Comparison of ENCODE assay signal across 14 cellular contexts in the genomic region with DNA sequence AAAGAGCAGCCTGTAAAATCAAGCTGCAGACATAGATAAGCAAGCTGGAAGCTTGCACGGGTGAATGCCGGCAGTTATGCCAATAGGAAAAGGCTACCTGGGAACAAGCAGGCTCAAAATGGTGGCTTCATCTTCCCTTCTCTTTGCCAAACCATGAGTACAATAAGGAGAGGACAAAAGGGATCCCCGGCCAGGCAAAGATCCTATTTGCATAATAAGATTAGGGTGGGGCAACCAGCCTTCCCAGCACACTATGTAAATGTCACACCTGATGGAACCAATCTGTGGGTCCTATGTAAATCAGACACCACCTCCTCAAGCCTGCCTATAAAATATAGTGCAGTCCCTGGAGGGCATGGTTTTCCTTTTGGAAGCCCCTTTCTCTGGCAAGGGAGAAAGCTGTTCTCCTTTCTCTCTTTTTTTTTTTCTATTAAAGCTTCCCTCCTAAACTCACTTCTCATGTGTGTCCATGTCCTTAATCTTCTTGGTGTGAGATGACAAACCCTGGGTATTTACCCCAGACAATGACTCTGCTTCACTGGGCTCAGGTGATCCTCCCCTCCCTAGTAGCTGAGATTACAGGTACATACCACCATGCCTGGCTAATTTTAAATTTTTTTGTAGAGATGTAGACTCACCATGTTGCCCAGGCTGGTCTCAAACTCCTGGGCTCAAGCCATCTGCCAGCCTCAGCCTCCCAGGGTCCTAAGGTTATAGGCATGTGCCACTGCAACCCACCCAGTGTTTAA. TPM values are rescaled to one million over a fixed set of nuclear protein-coding genes. Genes with fewer than 3 reads are reported as not detected.
DNase-seq lines count a peak whose midpoint lies in the region; ATAC-seq and TF ChIP-seq lines count a peak whose summit lies in the region.
"Had no signal": no experiment of that assay in that cellular context is flagged by ENCODE, and none has a peak within 500 bp of the region (broad histone marks: within the 10 kb centered on the region; RNA-seq: fewer than 3 reads in every experiment).

No MANE protein-coding gene starts in this region.

- TF ChIP-seq CTCF in WTC11 (IDR thresholded peaks at IDR 0.05) (no peak), progenitor cell of endocrine pancreas (IDR thresholded peaks at IDR 0.05; ENCODE audit: unreplicated experiment) (no peak)

- H3K9me3 Mint-ChIP-seq in WTC11: no peaks in the 10 kb centered on the region
- no peaks in the 10 kb centered on the region for H3K9me3 Mint-ChIP-seq in progenitor cell of endocrine pancreas (ENCODE audit: low read depth)
- H3K9me3 Mint-ChIP-seq: central memory CD8-positive, alpha-beta T cell; naive thymus-derived CD8-positive, alpha-beta T cell had no signal

- POLR2A ChIA-PET in WTC11 (lab: Charles Lee): no interaction called here

- H3K4me1 Mint-ChIP-seq in WTC11 (peaks cover 11% of the 10 kb centered on the region), progenitor cell of endocrine pancreas (ENCODE audit: low read depth) (peaks cover 3% of the 10 kb centered on the region)
- H3K4me1 Mint-ChIP-seq: central memory CD8-positive, alpha-beta T cell had no signal

- H3K27ac Mint-ChIP-seq in WTC11 (peak overlapping the region; percentile 11; the same call in 1 of the 2 replicates), progenitor cell of endocrine pancreas (no peak overlapping the region)
- H3K27ac Mint-ChIP-seq: naive thymus-derived CD8-positive, alpha-beta T cell had no signal

- H3K4me3 Mint-ChIP-seq in WTC11: peak overlapping the region; percentile 32; the same call in 1 of the 2 replicates
- H3K4me3 Mint-ChIP-seq in progenitor cell of endocrine pancreas (ENCODE audit: low read depth): peak overlapping the region; percentile 21
- H3K4me3 Mint-ChIP-seq: central memory CD8-positive, alpha-beta T cell; naive thymus-derived CD8-positive, alpha-beta T cell had no signal

- no peaks in the 10 kb centered on the region for H3K36me3 Mint-ChIP-seq in WTC11
- H3K36me3 Mint-ChIP-seq in progenitor cell of endocrine pancreas (ENCODE audit: insufficient read depth): no peaks in the 10 kb centered on the region
- H3K36me3 Mint-ChIP-seq: naive thymus-derived CD8-positive, alpha-beta T cell had no signal

- DNase-seq in NCI-H2029 (lab: John Stamatoyannopoulos, UW) (peak; percentile 31), NCI-H2029 treated with DMSO at 0.1 percent for 48 hours (lab: John Stamatoyannopoulos, UW) (no peak), NCI-H226 (peak; percentile 8), WTC11 (ENCODE audit: low spot score) (peak; percentile 32), progenitor cell of endocrine pancreas (ENCODE audit: low spot score, unreplicated experiment) (no peak), AG08396 (ENCODE audit: low spot score) (no peak)
- DNase-seq: activated CD8-positive, alpha-beta memory T cell treated with anti-CD3 and anti-CD28 coated beads for 24 hours; activated naive CD4-positive, alpha-beta T cell treated with anti-CD3 and anti-CD28 coated beads, Interleukin-2, amount 50 U/mL, for 16 hours; naive thymus-derived CD8-positive, alpha-beta T cell; thyroid gland had no signal

- H3K27me3 Mint-ChIP-seq in WTC11 (ENCODE audit: low read depth): no peaks in the 10 kb centered on the region
- no peaks in the 10 kb centered on the region for H3K27me3 Mint-ChIP-seq in progenitor cell of endocrine pancreas
- H3K27me3 Mint-ChIP-seq: central memory CD8-positive, alpha-beta T cell had no signal

- ATAC-seq in WTC11 (peak; percentile 97), HG03565 (IDR thresholded peaks at IDR 0.05; ENCODE audit: unreplicated experiment) (no peak), HG02981 (IDR thresholded peaks at IDR 0.05; ENCODE audit: unreplicated experiment) (no peak)
- ATAC-seq: A549; naive thymus-derived CD8-positive, alpha-beta T cell had no signal

- CTCF ChIA-PET in WTC11 (lab: Charles Lee): interaction anchor here (1.0 to 1.4 kb wide), 3 partner anchors 10 to 50 kb away, joined by 3 to 5 read pairs (median 4); no protein-coding TSS in a partner anchor

TF ChIP-seq in WTC11, 78 proteins besides CTCF, POLR2A, EP300 and RAD21:
- TF ChIP-seq ZNF138 (CRISPR knock-in tag; conservative IDR thresholded peaks at IDR 0.05) (no peak), MYBL2 (CRISPR knock-in tag; IDR thresholded peaks at IDR 0.05) (no peak), ZNF219 (CRISPR knock-in tag; IDR thresholded peaks at IDR 0.05; ENCODE audit: borderline replicate concordance) (no peak), IRF2 (CRISPR knock-in tag; IDR thresholded peaks at IDR 0.05; ENCODE audit: borderline replicate concordance, low read depth) (no peak), ZNF317 (CRISPR knock-in tag; IDR thresholded peaks at IDR 0.05; ENCODE audit: borderline replicate concordance, low read depth) (no peak), ZNF416 (CRISPR knock-in tag; IDR thresholded peaks at IDR 0.05) (no peak), OVOL2 (CRISPR knock-in tag; IDR thresholded peaks at IDR 0.05; ENCODE audit: borderline replicate concordance) (no peak), CREB1 (CRISPR knock-in tag; IDR thresholded peaks at IDR 0.05) (no peak)
- TF ChIP-seq, protein P1, sequence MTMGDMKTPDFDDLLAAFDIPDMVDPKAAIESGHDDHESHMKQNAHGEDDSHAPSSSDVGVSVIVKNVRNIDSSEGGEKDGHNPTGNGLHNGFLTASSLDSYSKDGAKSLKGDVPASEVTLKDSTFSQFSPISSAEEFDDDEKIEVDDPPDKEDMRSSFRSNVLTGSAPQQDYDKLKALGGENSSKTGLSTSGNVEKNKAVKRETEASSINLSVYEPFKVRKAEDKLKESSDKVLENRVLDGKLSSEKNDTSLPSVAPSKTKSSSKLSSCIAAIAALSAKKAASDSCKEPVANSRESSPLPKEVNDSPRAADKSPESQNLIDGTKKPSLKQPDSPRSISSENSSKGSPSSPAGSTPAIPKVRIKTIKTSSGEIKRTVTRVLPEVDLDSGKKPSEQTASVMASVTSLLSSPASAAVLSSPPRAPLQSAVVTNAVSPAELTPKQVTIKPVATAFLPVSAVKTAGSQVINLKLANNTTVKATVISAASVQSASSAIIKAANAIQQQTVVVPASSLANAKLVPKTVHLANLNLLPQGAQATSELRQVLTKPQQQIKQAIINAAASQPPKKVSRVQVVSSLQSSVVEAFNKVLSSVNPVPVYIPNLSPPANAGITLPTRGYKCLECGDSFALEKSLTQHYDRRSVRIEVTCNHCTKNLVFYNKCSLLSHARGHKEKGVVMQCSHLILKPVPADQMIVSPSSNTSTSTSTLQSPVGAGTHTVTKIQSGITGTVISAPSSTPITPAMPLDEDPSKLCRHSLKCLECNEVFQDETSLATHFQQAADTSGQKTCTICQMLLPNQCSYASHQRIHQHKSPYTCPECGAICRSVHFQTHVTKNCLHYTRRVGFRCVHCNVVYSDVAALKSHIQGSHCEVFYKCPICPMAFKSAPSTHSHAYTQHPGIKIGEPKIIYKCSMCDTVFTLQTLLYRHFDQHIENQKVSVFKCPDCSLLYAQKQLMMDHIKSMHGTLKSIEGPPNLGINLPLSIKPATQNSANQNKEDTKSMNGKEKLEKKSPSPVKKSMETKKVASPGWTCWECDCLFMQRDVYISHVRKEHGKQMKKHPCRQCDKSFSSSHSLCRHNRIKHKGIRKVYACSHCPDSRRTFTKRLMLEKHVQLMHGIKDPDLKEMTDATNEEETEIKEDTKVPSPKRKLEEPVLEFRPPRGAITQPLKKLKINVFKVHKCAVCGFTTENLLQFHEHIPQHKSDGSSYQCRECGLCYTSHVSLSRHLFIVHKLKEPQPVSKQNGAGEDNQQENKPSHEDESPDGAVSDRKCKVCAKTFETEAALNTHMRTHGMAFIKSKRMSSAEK (CRISPR knock-in tag; IDR thresholded peaks at IDR 0.05; ENCODE audit: borderline replicate concordance): no peak
- TF ChIP-seq, protein P2, sequence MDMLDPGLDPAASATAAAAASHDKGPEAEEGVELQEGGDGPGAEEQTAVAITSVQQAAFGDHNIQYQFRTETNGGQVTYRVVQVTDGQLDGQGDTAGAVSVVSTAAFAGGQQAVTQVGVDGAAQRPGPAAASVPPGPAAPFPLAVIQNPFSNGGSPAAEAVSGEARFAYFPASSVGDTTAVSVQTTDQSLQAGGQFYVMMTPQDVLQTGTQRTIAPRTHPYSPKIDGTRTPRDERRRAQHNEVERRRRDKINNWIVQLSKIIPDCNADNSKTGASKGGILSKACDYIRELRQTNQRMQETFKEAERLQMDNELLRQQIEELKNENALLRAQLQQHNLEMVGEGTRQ (CRISPR knock-in tag; IDR thresholded peaks at IDR 0.05): no peak
- TF ChIP-seq, protein P3, sequence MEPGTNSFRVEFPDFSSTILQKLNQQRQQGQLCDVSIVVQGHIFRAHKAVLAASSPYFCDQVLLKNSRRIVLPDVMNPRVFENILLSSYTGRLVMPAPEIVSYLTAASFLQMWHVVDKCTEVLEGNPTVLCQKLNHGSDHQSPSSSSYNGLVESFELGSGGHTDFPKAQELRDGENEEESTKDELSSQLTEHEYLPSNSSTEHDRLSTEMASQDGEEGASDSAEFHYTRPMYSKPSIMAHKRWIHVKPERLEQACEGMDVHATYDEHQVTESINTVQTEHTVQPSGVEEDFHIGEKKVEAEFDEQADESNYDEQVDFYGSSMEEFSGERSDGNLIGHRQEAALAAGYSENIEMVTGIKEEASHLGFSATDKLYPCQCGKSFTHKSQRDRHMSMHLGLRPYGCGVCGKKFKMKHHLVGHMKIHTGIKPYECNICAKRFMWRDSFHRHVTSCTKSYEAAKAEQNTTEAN (CRISPR knock-in tag; IDR thresholded peaks at IDR 0.05): no peak

RNA-seq across cellular contexts. Expression of a gene that starts 44.2 kb away (rescaled TPM):
- total RNA-seq in WTC11 (2021) (58.9 to 66.9 TPM (median 59.0 TPM) in 3 replicates), progenitor cell of endocrine pancreas (47.8 and 48.6 TPM in 2 replicates)

RNA-seq across cellular contexts. Expression of a gene that starts 54.9 kb away (rescaled TPM):
- total RNA-seq in WTC11 (2021) (36.9 to 42.0 TPM (median 39.8 TPM) in 3 replicates), progenitor cell of endocrine pancreas (38.4 and 53.2 TPM in 2 replicates)

Comparison
In these comparisons a context has a peak if more than half of its experiments do, and no peak if none do; other contexts are left out.
1. DNase-seq: peak in NCI-H2029 (single experiment), NCI-H226 (single experiment) and WTC11 (single experiment); none in NCI-H2029 treated with DMSO at 0.1 percent for 48 hours (single experiment), progenitor cell of endocrine pancreas (single experiment) and AG08396 (single experiment).